Comparison of ENCODE assay signal across 9 cellular contexts in genomic region chr15:43825305-43825704, GRCh38. TPM values are rescaled to one million over a fixed set of nuclear protein-coding genes. Genes with fewer than 3 reads are reported as not detected.
A peak's percentile ranks its signal among the peaks of the same experiment; 100 is the strongest.
DNase-seq lines count a peak whose midpoint lies in the region; ATAC-seq and TF ChIP-seq lines count a peak whose summit lies in the region.
"Not testable (repeated sequence)": the region's sequence is repeated elsewhere in the genome, so short reads cannot be mapped to it uniquely, and the experiment has no call there.
"Had no signal": no experiment of that assay in that cellular context is flagged by ENCODE, and none has a peak within 500 bp of the region (broad histone marks: within the 10 kb centered on the region; RNA-seq: fewer than 3 reads in every experiment).

No MANE protein-coding gene starts in this region.

- not testable (repeated sequence) for TF ChIP-seq CTCF in Loucy (conservative IDR thresholded peaks at IDR 0.05; ENCODE audit: low read length); SU-DHL-6 (IDR thresholded peaks at IDR 0.05; ENCODE audit: insufficient read depth, low read length, poor library complexity, severe bottlenecking); neural progenitor cell (IDR thresholded peaks at IDR 0.05)

- H2AFZ ChIP-seq in Loucy (ENCODE audit: low read length); SU-DHL-6 (ENCODE audit: low read depth, low read length, severe bottlenecking); neural progenitor cell (replicated peaks): not testable (repeated sequence)

- intact Hi-C loops in activated CD4-positive, alpha-beta memory T cell treated with anti-CD3 and anti-CD28 coated beads for 36 hours (cut with micrococcal nuclease): loop anchor here (10.0 kb wide), 4 partner anchors 459 to 1579 kb away; partner anchors contain the start of genes EIF3J and GOLM2

- not testable (repeated sequence) for H3K9me2 ChIP-seq in Loucy (replicated peaks; ENCODE audit: low read depth, low read length); SU-DHL-6 (replicated peaks; ENCODE audit: insufficient read depth, low read length)

- peak overlapping the region; percentile 8 to 100 (median 87) for H3K4me3 Mint-ChIP-seq in CD8-positive, alpha-beta memory T cell
- peak overlapping the region; percentile 32 for H3K4me3 Mint-ChIP-seq in activated CD4-positive, alpha-beta memory T cell treated with anti-CD3 and anti-CD28 coated beads for 36 hours
- H3K4me3 Mint-ChIP-seq in immature natural killer cell (peak overlapping the region in 4 of 5 donors; percentile 89 to 99 (median 94)), neural progenitor cell (peak overlapping the region; percentile 85)

- H3K27me3 ChIP-seq in CD8-positive, alpha-beta memory T cell (ENCODE audit: insufficient read depth, low read length, poor library complexity, severe bottlenecking); Loucy (ENCODE audit: insufficient read depth, low read length, poor library complexity, severe bottlenecking); SU-DHL-6 (ENCODE audit: low read length); neural progenitor cell: not testable (repeated sequence)

- ATAC-seq in activated naive CD4-positive, alpha-beta T cell treated with anti-CD3 and anti-CD28 coated beads, Interleukin-2, amount 50 U/mL, for 72 hours: not testable (repeated sequence)

- H3K9ac ChIP-seq in Loucy (ENCODE audit: low read depth, low read length, poor library complexity, severe bottlenecking) (peak overlapping the region; percentile 88), SU-DHL-6 (ENCODE audit: low read length) (peak overlapping the region; percentile 97; the same call in 1 of the 2 replicates)
- H3K9ac ChIP-seq in neural progenitor cell: not testable (repeated sequence)

- H3K27ac ChIP-seq in CD8-positive, alpha-beta memory T cell (ENCODE audit: low read depth, low read length): peak overlapping the region; percentile 97
- peak overlapping the region; percentile 93 for H3K27ac ChIP-seq in SU-DHL-6 (ENCODE audit: low read depth, low read length)
- H3K27ac ChIP-seq in neural progenitor cell: not testable (repeated sequence)

- H3K79me2 ChIP-seq in Loucy (ENCODE audit: insufficient read depth, low read length) (peaks cover 87% of the 10 kb centered on the region), SU-DHL-6 (ENCODE audit: insufficient read depth, low read length) (peaks cover 85% of the 10 kb centered on the region), neural progenitor cell (ENCODE audit: low read depth) (peaks cover 61% of the 10 kb centered on the region)

- not testable (repeated sequence) for DNase-seq in CD8-positive, alpha-beta memory T cell; activated naive CD4-positive, alpha-beta T cell treated with anti-CD3 and anti-CD28 coated beads, Interleukin-2, amount 50 U/mL, for 72 hours (ENCODE audit: low spot score in 2 of 2); immature natural killer cell; neural progenitor cell (ENCODE audit: low spot score)
- peak; percentile 17 for DNase-seq in activated CD4-positive, alpha-beta memory T cell treated with anti-CD3 and anti-CD28 coated beads for 36 hours

- POLR2A ChIA-PET in CD8-positive, alpha-beta memory T cell (lab: Charles Lee): interaction anchor here (0.6 to 1.8 kb wide), 5 partner anchors 21 to 880 kb away, joined by 3 to 16 read pairs (median 3); partner anchors contain the start of genes ELL3, HYPK and SERINC4
- POLR2A ChIA-PET in activated CD4-positive, alpha-beta memory T cell treated with anti-CD3 and anti-CD28 coated beads for 36 hours (lab: Charles Lee): interaction anchor here (1.2 to 1.7 kb wide), 6 partner anchors 13 to 903 kb away, joined by 4 to 17 read pairs (median 6); partner anchors contain the start of genes ELL3, HYPK, SERF2 and SERINC4

- H3K27me3 Mint-ChIP-seq in CD8-positive, alpha-beta memory T cell; activated CD4-positive, alpha-beta memory T cell treated with anti-CD3 and anti-CD28 coated beads for 36 hours; immature natural killer cell (ENCODE audit: low read depth in 3 of 3); neural progenitor cell (ENCODE audit: insufficient read depth, low read depth): not testable (repeated sequence)

- H4K20me1 ChIP-seq in Loucy (ENCODE audit: insufficient read depth, low read length, poor library complexity, severe bottlenecking): peaks cover 21% of the 10 kb centered on the region
- not testable (repeated sequence) for H4K20me1 ChIP-seq in SU-DHL-6 (ENCODE audit: low read depth, low read length); neural progenitor cell (ENCODE audit: low read depth)

- H3K36me3 ChIP-seq in CD8-positive, alpha-beta memory T cell (ENCODE audit: insufficient read depth, low read length); Loucy (ENCODE audit: insufficient read depth, low read length); neural progenitor cell: not testable (repeated sequence)
- peaks cover 27% of the 10 kb centered on the region for H3K36me3 ChIP-seq in SU-DHL-6 (ENCODE audit: low read length)

- peak overlapping the region in 7 of 8 donors; percentile 32 to 93 (median 92) for H3K27ac Mint-ChIP-seq in CD8-positive, alpha-beta memory T cell
- peak overlapping the region; percentile 97 for H3K27ac Mint-ChIP-seq in activated CD4-positive, alpha-beta memory T cell treated with anti-CD3 and anti-CD28 coated beads for 36 hours
- peak overlapping the region; percentile 92 to 97 for H3K27ac Mint-ChIP-seq in activated naive CD4-positive, alpha-beta T cell treated with anti-CD3 and anti-CD28 coated beads, Interleukin-2, amount 50 U/mL, for 72 hours
- peak overlapping the region in 4 of 6 donors; percentile 68 to 100 (median 81) for H3K27ac Mint-ChIP-seq in immature natural killer cell
- not testable (repeated sequence) for H3K27ac Mint-ChIP-seq in neural progenitor cell

- H3K4me2 ChIP-seq in Loucy (ENCODE audit: low read depth, low read length, poor library complexity, severe bottlenecking) (peak overlapping the region; percentile 75), SU-DHL-6 (ENCODE audit: low read depth, low read length, poor library complexity, severe bottlenecking) (peak overlapping the region; percentile 95)
- not testable (repeated sequence) for H3K4me2 ChIP-seq in neural progenitor cell

- peaks cover 50 to 80% (median 65%) of the 10 kb centered on the region in 3 donors for H3K4me1 Mint-ChIP-seq in CD8-positive, alpha-beta memory T cell
- peaks cover 59% of the 10 kb centered on the region for H3K4me1 Mint-ChIP-seq in activated CD4-positive, alpha-beta memory T cell treated with anti-CD3 and anti-CD28 coated beads for 36 hours (ENCODE audit: low read depth)
- H3K4me1 Mint-ChIP-seq in immature natural killer cell (peaks cover 59 to 63% of the 10 kb centered on the region in 2 donors), neural progenitor cell (peaks cover 25% of the 10 kb centered on the region)

- H3F3A ChIP-seq in Loucy (ENCODE audit: low read depth): not testable (repeated sequence)
- peaks cover 38% of the 10 kb centered on the region for H3F3A ChIP-seq in SU-DHL-6 (ENCODE audit: insufficient read depth)
- peaks cover 30% of the 10 kb centered on the region for H3F3A ChIP-seq in neural progenitor cell (ENCODE audit: low read depth)

- H3K36me3 Mint-ChIP-seq in CD8-positive, alpha-beta memory T cell: peaks cover 0 to 20% (median 2%) of the 10 kb centered on the region in 3 donors
- H3K36me3 Mint-ChIP-seq in activated CD4-positive, alpha-beta memory T cell treated with anti-CD3 and anti-CD28 coated beads for 36 hours: peaks cover 38% of the 10 kb centered on the region
- H3K36me3 Mint-ChIP-seq in activated naive CD4-positive, alpha-beta T cell treated with anti-CD3 and anti-CD28 coated beads, Interleukin-2, amount 50 U/mL, for 72 hours: peaks cover 41 to 59% of the 10 kb centered on the region in 2 donors
- H3K36me3 Mint-ChIP-seq in immature natural killer cell: not testable (repeated sequence)
- peaks cover 15% of the 10 kb centered on the region for H3K36me3 Mint-ChIP-seq in neural progenitor cell

- peaks cover 55% of the 10 kb centered on the region for H3K4me1 ChIP-seq in CD8-positive, alpha-beta memory T cell (ENCODE audit: insufficient read depth, low read length)
- peaks cover 55% of the 10 kb centered on the region for H3K4me1 ChIP-seq in Loucy (ENCODE audit: insufficient read depth, low read length, poor library complexity, severe bottlenecking)
- peaks cover 16% of the 10 kb centered on the region for H3K4me1 ChIP-seq in neural progenitor cell

- H3K9me3 Mint-ChIP-seq in CD8-positive, alpha-beta memory T cell; activated CD4-positive, alpha-beta memory T cell treated with anti-CD3 and anti-CD28 coated beads for 36 hours; activated naive CD4-positive, alpha-beta T cell treated with anti-CD3 and anti-CD28 coated beads, Interleukin-2, amount 50 U/mL, for 72 hours; immature natural killer cell; neural progenitor cell: not testable (repeated sequence)

- not testable (repeated sequence) for H3K4me3 ChIP-seq in CD8-positive, alpha-beta memory T cell (ENCODE audit: low read length); SU-DHL-6 (ENCODE audit: insufficient read depth, low read length, poor library complexity, severe bottlenecking); neural progenitor cell
- peak overlapping the region; percentile 96 for H3K4me3 ChIP-seq in Loucy (ENCODE audit: low read length, poor library complexity, severe bottlenecking)

- CTCF ChIA-PET in CD8-positive, alpha-beta memory T cell (lab: Charles Lee): interaction anchor here (1.2 kb wide), 1 partner anchor 25 kb away, joined by 6 read pairs; the partner anchor contains the start of genes HYPK and SERINC4
- CTCF ChIA-PET in activated CD4-positive, alpha-beta memory T cell treated with anti-CD3 and anti-CD28 coated beads for 36 hours (lab: Charles Lee): interaction anchor here (1.2 kb wide), 1 partner anchor 384 kb away, joined by 3 read pairs; no protein-coding TSS in a partner anchor

- not testable (repeated sequence) for H3K9me3 ChIP-seq in CD8-positive, alpha-beta memory T cell (ENCODE audit: low read length); Loucy (ENCODE audit: insufficient read depth, low read depth, low read length); SU-DHL-6 (ENCODE audit: insufficient read depth, low read length); neural progenitor cell (ENCODE audit: low read depth)

RNA-seq across cellular contexts. Expression of gene MFAP1, which starts 0.8 kb away (rescaled TPM):
- 10 to 100 TPM; 49.8 to 50.1 TPM for total RNA-seq in CD8-positive, alpha-beta memory T cell
- polyA plus RNA-seq in CD8-positive, alpha-beta memory T cell: 16.8 TPM
- total RNA-seq in activated CD4-positive, alpha-beta memory T cell treated with anti-CD3 and anti-CD28 coated beads for 36 hours: 10 to 100 TPM; 37.2 to 38.0 TPM
- 10 to 100 TPM; 48.5 to 50.2 TPM for total RNA-seq in activated naive CD4-positive, alpha-beta T cell treated with anti-CD3 and anti-CD28 coated beads, Interleukin-2, amount 50 U/mL, for 72 hours
- 10 to 100 TPM in 2 of 3 donors, 1 to 10 TPM in 1; 6.7 to 21.3 (median 10.4) TPM for polyA plus RNA-seq in immature natural killer cell
- 42.4 and 47.3 TPM in 2 replicates for total RNA-seq in neural progenitor cell (ENCODE audit: low replicate concordance)

RNA-seq across cellular contexts. Expression of gene WDR76, which starts 1.5 kb away (rescaled TPM):
- 10 to 100 TPM; 71.4 to 75.6 TPM for total RNA-seq in CD8-positive, alpha-beta memory T cell
- polyA plus RNA-seq in CD8-positive, alpha-beta memory T cell: 7.5 TPM
- 10 to 100 TPM; 89.9 to 93.2 TPM for total RNA-seq in activated CD4-positive, alpha-beta memory T cell treated with anti-CD3 and anti-CD28 coated beads for 36 hours
- 100 to 1,000 TPM in 1 of 2 donors, 10 to 100 TPM in 1; 70.8 to 124 TPM for total RNA-seq in activated naive CD4-positive, alpha-beta T cell treated with anti-CD3 and anti-CD28 coated beads, Interleukin-2, amount 50 U/mL, for 72 hours
- polyA plus RNA-seq in immature natural killer cell: 1 to 10 TPM; 8.3 to 8.9 (median 8.6) TPM
- 31.5 and 32.6 TPM in 2 replicates for total RNA-seq in neural progenitor cell (ENCODE audit: low replicate concordance)

RNA-seq across cellular contexts. Expression of gene HYPK, which starts 24.9 kb away (rescaled TPM):
- 10 to 100 TPM; 28.5 to 32.7 TPM for total RNA-seq in CD8-positive, alpha-beta memory T cell
- 11.9 TPM for polyA plus RNA-seq in CD8-positive, alpha-beta memory T cell
- 10 to 100 TPM; 16.7 to 19.1 TPM for total RNA-seq in activated CD4-positive, alpha-beta memory T cell treated with anti-CD3 and anti-CD28 coated beads for 36 hours
- total RNA-seq in activated naive CD4-positive, alpha-beta T cell treated with anti-CD3 and anti-CD28 coated beads, Interleukin-2, amount 50 U/mL, for 72 hours: 10 to 100 TPM; 11.6 to 35.2 TPM
- polyA plus RNA-seq in immature natural killer cell: 10 to 100 TPM in 2 of 3 donors, 1 to 10 TPM in 1; 4.1 to 20.3 (median 10.0) TPM
- 6.7 and 8.3 TPM in 2 replicates for total RNA-seq in neural progenitor cell (ENCODE audit: low replicate concordance)

RNA-seq across cellular contexts. Expression of gene SERINC4, which starts 25.3 kb away (rescaled TPM):
- total RNA-seq in CD8-positive, alpha-beta memory T cell: under 1 TPM; 0.20 to 0.26 TPM
- polyA plus RNA-seq in CD8-positive, alpha-beta memory T cell: 2.2 TPM
- total RNA-seq in activated CD4-positive, alpha-beta memory T cell treated with anti-CD3 and anti-CD28 coated beads for 36 hours: under 1 TPM; 0.10 to 0.15 TPM
- under 1 TPM; 0.31 to 0.61 TPM for total RNA-seq in activated naive CD4-positive, alpha-beta T cell treated with anti-CD3 and anti-CD28 coated beads, Interleukin-2, amount 50 U/mL, for 72 hours
- polyA plus RNA-seq in immature natural killer cell: 1 to 10 TPM in 2 of 3 donors, under 1 TPM in 1; 0.72 to 3.4 (median 1.3) TPM
- total RNA-seq in neural progenitor cell (ENCODE audit: low replicate concordance): 0.50 TPM in 1 of 2 replicates, not detected in the other
- total RNA-seq: adrenal gland, smooth muscle cell had no signal

RNA-seq across cellular contexts. Expression of gene SERF2, which starts 33.2 kb away (rescaled TPM):
- 100 to 1,000 TPM; 624 to 632 TPM for total RNA-seq in CD8-positive, alpha-beta memory T cell
- polyA plus RNA-seq in CD8-positive, alpha-beta memory T cell: 1,932 TPM
- total RNA-seq in activated CD4-positive, alpha-beta memory T cell treated with anti-CD3 and anti-CD28 coated beads for 36 hours: 100 to 1,000 TPM; 787 to 817 TPM
- 100 to 1,000 TPM; 714 to 722 TPM for total RNA-seq in activated naive CD4-positive, alpha-beta T cell treated with anti-CD3 and anti-CD28 coated beads, Interleukin-2, amount 50 U/mL, for 72 hours
- polyA plus RNA-seq in immature natural killer cell: 1,000 to 10,000 TPM; 1,924 to 3,752 (median 2,420) TPM
- 249 and 430 TPM in 2 replicates for total RNA-seq in neural progenitor cell (ENCODE audit: low replicate concordance)

Comparison
In these comparisons a context has a peak if more than half of its experiments do, and no peak if none do; other contexts are left out.
1. H3K4me3 Mint-ChIP-seq: peak in every context shown above with its lines; median percentile 94 in immature natural killer cell; 87 in CD8-positive, alpha-beta memory T cell; 85 in neural progenitor cell; 32 in activated CD4-positive, alpha-beta memory T cell treated with anti-CD3 and anti-CD28 coated beads for 36 hours.